7 cellular contexts compared by ENCODE assay signal in genomic region chr7:121159553-121159952, GRCh38.
"Had no signal": no experiment of that assay in that cellular context is flagged by ENCODE, and none has a peak within 500 bp of the region (broad histone marks: within the 10 kb centered on the region; RNA-seq: fewer than 3 reads in every experiment).

No MANE protein-coding gene starts in this region.

- H3K27ac ChIP-seq: HL-60, KMS-11 had no signal

- ATAC-seq: HepG2 had no signal

- H3K4me2 ChIP-seq: KMS-11 had no signal

- FAIRE-seq: HepG2, HTR-8/SVneo had no signal

- DNase-seq: IMR-90, KBM-7, KG1 had no signal

- H3K9ac ChIP-seq: KMS-11 had no signal
